ENCODE assay signal across 7 cellular contexts in genomic region chr3:38521391-38521987, GRCh38. TPM values are rescaled to one million over a fixed set of nuclear protein-coding genes. Genes with fewer than 3 reads are reported as not detected.
A peak's percentile ranks its signal among the peaks of the same experiment; 100 is the strongest.
DNase-seq lines count a peak whose midpoint lies in the region; ATAC-seq and TF ChIP-seq lines count a peak whose summit lies in the region.

No MANE protein-coding gene starts in this region.

- peaks cover 40% of the 10 kb centered on the region for H3K36me3 ChIP-seq in osteoblast (ENCODE audit: insufficient read depth, low read length)

- no peaks in the 10 kb centered on the region for H3K27me3 ChIP-seq in osteoblast (ENCODE audit: insufficient read depth, low read length)

- peaks cover 4% of the 10 kb centered on the region for H4K20me1 ChIP-seq in osteoblast (ENCODE audit: insufficient read depth, low read length)

- peaks cover 38% of the 10 kb centered on the region for H3K36me3 Mint-ChIP-seq in activated T-helper 2 cell treated with anti-CD3 and anti-CD28 coated beads, Interferon-gamma antibody, Interleukin-2, Interleukin-4, amounts not matched to agents 10 μg/mL and 5 μg/mL and 100 μg/mL, durations not matched to agents 14 hours and 24 hours and 36 hours (ENCODE audit: low read depth)

- no peak overlapping the region for H3K27ac ChIP-seq in osteoblast (ENCODE audit: low read depth, low read length)

- H3K9me3 ChIP-seq in osteoblast (ENCODE audit: low read depth, low read length) = no peaks in the 10 kb centered on the region

- H3K27ac Mint-ChIP-seq in activated T-helper 2 cell treated with anti-CD3 and anti-CD28 coated beads, Interferon-gamma antibody, Interleukin-2, Interleukin-4, amounts not matched to agents 10 μg/mL and 5 μg/mL and 100 μg/mL, durations not matched to agents 14 hours and 24 hours and 36 hours = no peak overlapping the region

- DNase-seq in LNCaP clone FGC (ENCODE audit: low read depth) = peak; percentile 42
- DNase-seq in RPMI8226 = peak; percentile 69
- DNase-seq in activated T-helper 2 cell treated with anti-CD3 and anti-CD28 coated beads, Interferon-gamma antibody, Interleukin-2, Interleukin-4, amounts not matched to agents 10 μg/mL and 5 μg/mL and 100 μg/mL, durations not matched to agents 14 hours and 24 hours and 36 hours (ENCODE audit: low spot score) = peak; percentile 28
- peak; percentile 39 for DNase-seq in foreskin melanocyte
- peak; percentile 22 for DNase-seq in osteoblast (ENCODE audit: insufficient read length, low spot score, missing footprints)
- DNase-seq in ureter (ENCODE audit: low spot score) = peak; percentile 66

- no peaks in the 10 kb centered on the region for H3K79me2 ChIP-seq in osteoblast (ENCODE audit: insufficient read depth, low read length)

- H3K4me2 ChIP-seq in osteoblast (ENCODE audit: insufficient read depth, low read length) = no peak overlapping the region

- peak; percentile 91 for TF ChIP-seq CTCF in LNCaP clone FGC (IDR thresholded peaks at IDR 0.05; ENCODE audit: control insufficient read depth, extremely low read depth, insufficient read depth)
- TF ChIP-seq CTCF in osteoblast (IDR thresholded peaks at IDR 0.05; ENCODE audit: extremely low read depth, low read depth, low read length) = peak; percentile 96

- H3K9me3 Mint-ChIP-seq in activated T-helper 2 cell treated with anti-CD3 and anti-CD28 coated beads, Interferon-gamma antibody, Interleukin-2, Interleukin-4, amounts not matched to agents 10 μg/mL and 5 μg/mL and 100 μg/mL, durations not matched to agents 14 hours and 24 hours and 36 hours = no peaks in the 10 kb centered on the region

- H3K4me1 Mint-ChIP-seq in activated T-helper 2 cell treated with anti-CD3 and anti-CD28 coated beads, Interferon-gamma antibody, Interleukin-2, Interleukin-4, amounts not matched to agents 10 μg/mL and 5 μg/mL and 100 μg/mL, durations not matched to agents 14 hours and 24 hours and 36 hours (ENCODE audit: low read depth) = peaks cover 21% of the 10 kb centered on the region

- peak; percentile 70 for ATAC-seq in GM18511 (IDR thresholded peaks at IDR 0.05; ENCODE audit: unreplicated experiment)

- intact Hi-C loops in activated T-helper 2 cell treated with anti-CD3 and anti-CD28 coated beads, Interferon-gamma antibody, Interleukin-2, Interleukin-4, amounts not matched to agents 10 μg/mL and 5 μg/mL and 100 μg/mL, durations not matched to agents 14 hours and 24 hours and 36 hours (cut with micrococcal nuclease) = loop anchor here (1.0 to 2.0 kb wide), 4 partner anchors 25 to 479 kb away; partner anchors contain the start of gene EXOG

- H2AFZ ChIP-seq in osteoblast (ENCODE audit: low read length) = no peak overlapping the region

- peaks cover 9% of the 10 kb centered on the region for H3K4me1 ChIP-seq in osteoblast (ENCODE audit: insufficient read depth, low read length)

- H3K4me3 ChIP-seq in LNCaP clone FGC (ENCODE audit: low read depth, low read length) = no peak overlapping the region
- no peak overlapping the region for H3K4me3 ChIP-seq in osteoblast (ENCODE audit: insufficient read depth, low read length)

- H3K27me3 Mint-ChIP-seq in activated T-helper 2 cell treated with anti-CD3 and anti-CD28 coated beads, Interferon-gamma antibody, Interleukin-2, Interleukin-4, amounts not matched to agents 10 μg/mL and 5 μg/mL and 100 μg/mL, durations not matched to agents 14 hours and 24 hours and 36 hours (ENCODE audit: low read depth) = no peaks in the 10 kb centered on the region

- no peak overlapping the region for H3K4me3 Mint-ChIP-seq in activated T-helper 2 cell treated with anti-CD3 and anti-CD28 coated beads, Interferon-gamma antibody, Interleukin-2, Interleukin-4, amounts not matched to agents 10 μg/mL and 5 μg/mL and 100 μg/mL, durations not matched to agents 14 hours and 24 hours and 36 hours (ENCODE audit: low read depth)

RNA-seq across cellular contexts. Expression of gene EXOG, which starts 25.3 kb away (rescaled TPM):
- total RNA-seq in activated T-helper 2 cell treated with anti-CD3 and anti-CD28 coated beads, Interferon-gamma antibody, Interleukin-2, Interleukin-4, amounts not matched to agents 10 μg/mL and 5 μg/mL and 100 μg/mL, durations not matched to agents 14 hours and 24 hours and 36 hours = 13.7 and 14.0 TPM in 2 replicates
- 14.5 and 20.0 TPM in 2 replicates for total RNA-seq in osteoblast
- total RNA-seq in ureter = 26.1 TPM
